In the genomic region with DNA sequence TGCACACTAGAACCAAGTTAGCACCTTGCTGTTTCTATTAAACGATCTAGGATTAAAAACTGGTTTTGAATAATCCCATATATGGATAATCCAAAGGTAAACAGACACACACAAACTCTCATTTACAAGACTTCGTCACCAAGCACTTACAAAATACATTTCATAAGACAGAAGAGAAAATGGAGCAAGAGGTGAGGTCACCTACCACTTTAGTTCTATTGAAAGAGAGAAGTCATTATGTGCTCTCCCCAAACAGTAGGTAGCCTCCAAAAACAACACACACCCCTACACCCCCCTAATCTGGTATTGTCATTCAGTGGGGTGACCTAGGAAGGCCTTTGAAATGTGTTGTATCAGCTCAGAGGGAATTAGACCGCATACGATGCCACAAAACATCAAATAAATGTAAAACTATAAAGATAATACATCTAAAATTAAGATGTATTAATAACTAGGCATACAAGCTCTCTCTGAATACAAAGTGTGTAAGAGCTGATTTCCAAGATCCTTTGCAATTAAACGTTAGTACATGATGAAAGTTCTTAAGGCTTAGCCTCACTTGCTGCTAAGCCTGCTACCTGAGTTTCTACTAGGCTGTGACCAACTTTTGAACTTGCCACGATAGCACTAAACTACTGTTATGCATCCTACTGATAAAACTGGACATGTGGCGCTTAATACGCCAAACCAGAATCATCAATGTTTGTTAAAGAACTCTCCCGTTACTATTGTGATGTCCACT, we compare ENCODE assay signal across 8 cellular contexts. TPM values are rescaled to one million over a fixed set of nuclear protein-coding genes. Genes with fewer than 3 reads are reported as not detected.
DNase-seq lines count a peak whose midpoint lies in the region; ATAC-seq and TF ChIP-seq lines count a peak whose summit lies in the region.

No MANE protein-coding gene starts in this region.

- DNase-seq in esophagus squamous epithelium (lab: John Stamatoyannopoulos, UW): no peak
- DNase-seq in osteoblast (ENCODE audit: insufficient read length, low spot score, missing footprints): peak; percentile 55
- no peak for DNase-seq in AG20443 (ENCODE audit: low spot score)

- no peaks in the 10 kb centered on the region for H3K9me2 ChIP-seq in SU-DHL-6 (replicated peaks; ENCODE audit: insufficient read depth, low read length)

- H3K36me3 ChIP-seq in SU-DHL-6 (ENCODE audit: low read length): peaks cover 27% of the 10 kb centered on the region
- H3K36me3 ChIP-seq in esophagus squamous epithelium: peaks cover 0 to 28% (median 0%) of the 10 kb centered on the region in 3 donors
- H3K36me3 ChIP-seq in osteoblast (ENCODE audit: insufficient read depth, low read length): peaks cover 8% of the 10 kb centered on the region

- no peak for TF ChIP-seq POLR2A in esophagus squamous epithelium (IDR thresholded peaks at IDR 0.05)

- H3K79me2 ChIP-seq in SU-DHL-6 (ENCODE audit: insufficient read depth, low read length) (peaks cover 72% of the 10 kb centered on the region), osteoblast (ENCODE audit: insufficient read depth, low read length) (peaks cover 60% of the 10 kb centered on the region)

- intact Hi-C loops in esophagus squamous epithelium (cut with DNase I): no loop called here

- H3K4me2 ChIP-seq in SU-DHL-6 (ENCODE audit: low read depth, low read length, poor library complexity, severe bottlenecking): peak overlapping the region; percentile 81
- H3K4me2 ChIP-seq in osteoblast (ENCODE audit: insufficient read depth, low read length): peak overlapping the region; percentile 84

- 8 to 21% methylated on average over 8 to 9 of the region's 9 CpGs for WGBS in esophagus squamous epithelium, 2 donors

- H3K4me1 ChIP-seq in esophagus squamous epithelium (peaks cover 11 to 52% (median 20%) of the 10 kb centered on the region in 3 donors), osteoblast (ENCODE audit: insufficient read depth, low read length) (peaks cover 25% of the 10 kb centered on the region)

- H3F3A ChIP-seq in SU-DHL-6 (ENCODE audit: insufficient read depth): 0 out of 2 replicates have a peak, but pooled peaks cover 4% of the 10 kb centered on the region

- no peaks in the 10 kb centered on the region for H3K9me3 ChIP-seq in SU-DHL-6 (ENCODE audit: insufficient read depth, low read length)
- H3K9me3 ChIP-seq in esophagus squamous epithelium: no peaks in the 10 kb centered on the region
- no peaks in the 10 kb centered on the region for H3K9me3 ChIP-seq in osteoblast (ENCODE audit: low read depth, low read length)

- peak overlapping the region; percentile 78 for H3K9ac ChIP-seq in SU-DHL-6 (ENCODE audit: low read length)

- H3K27me3 ChIP-seq in SU-DHL-6 (ENCODE audit: low read length): no peaks in the 10 kb centered on the region
- no peaks in the 10 kb centered on the region for H3K27me3 ChIP-seq in esophagus squamous epithelium
- no peaks in the 10 kb centered on the region for H3K27me3 ChIP-seq in osteoblast (ENCODE audit: insufficient read depth, low read length)

- peaks cover 15% of the 10 kb centered on the region for H4K20me1 ChIP-seq in SU-DHL-6 (ENCODE audit: low read depth, low read length)
- H4K20me1 ChIP-seq in osteoblast (ENCODE audit: insufficient read depth, low read length): no peaks in the 10 kb centered on the region

- H3K27ac ChIP-seq in SU-DHL-6 (ENCODE audit: low read depth, low read length) (peak overlapping the region; percentile 63), esophagus squamous epithelium (peak overlapping the region; percentile 85 to 96 (median 92)), osteoblast (ENCODE audit: low read depth, low read length) (peak overlapping the region; percentile 57)

- H2AFZ ChIP-seq in SU-DHL-6 (ENCODE audit: low read depth, low read length, severe bottlenecking) (peak overlapping the region; percentile 15), osteoblast (ENCODE audit: low read length) (peak overlapping the region; percentile 76)

- ATAC-seq in HG03095 (IDR thresholded peaks at IDR 0.05; ENCODE audit: unreplicated experiment) (peak; percentile 27), GM21381 (IDR thresholded peaks at IDR 0.05; ENCODE audit: unreplicated experiment) (no peak), HG03025 (IDR thresholded peaks at IDR 0.05; ENCODE audit: low FRiP score, unreplicated experiment) (no peak)

- H3K4me3 ChIP-seq in GM08714 (ENCODE audit: low read length) (peak overlapping the region; percentile 75), SU-DHL-6 (ENCODE audit: insufficient read depth, low read length, poor library complexity, severe bottlenecking) (peak overlapping the region; percentile 90), esophagus squamous epithelium (peak overlapping the region; percentile 68 to 95 (median 94)), osteoblast (ENCODE audit: insufficient read depth, low read length) (peak overlapping the region; percentile 80)

- TF ChIP-seq CTCF in SU-DHL-6 (IDR thresholded peaks at IDR 0.05; ENCODE audit: insufficient read depth, low read length, poor library complexity, severe bottlenecking) (no peak), esophagus squamous epithelium (IDR thresholded peaks at IDR 0.05) (no peak), osteoblast (IDR thresholded peaks at IDR 0.05; ENCODE audit: extremely low read depth, low read depth, low read length) (no peak)

RNA-seq across cellular contexts. Expression of a gene that starts 1.6 kb away (rescaled TPM):
- total RNA-seq in esophagus squamous epithelium (100 to 1,000 TPM in 2 of 4 donors, 10 to 100 TPM in 2; 66.1 to 109 (median 86.5) TPM), osteoblast (36.6 and 39.5 TPM in 2 replicates)
